In the genomic region with DNA sequence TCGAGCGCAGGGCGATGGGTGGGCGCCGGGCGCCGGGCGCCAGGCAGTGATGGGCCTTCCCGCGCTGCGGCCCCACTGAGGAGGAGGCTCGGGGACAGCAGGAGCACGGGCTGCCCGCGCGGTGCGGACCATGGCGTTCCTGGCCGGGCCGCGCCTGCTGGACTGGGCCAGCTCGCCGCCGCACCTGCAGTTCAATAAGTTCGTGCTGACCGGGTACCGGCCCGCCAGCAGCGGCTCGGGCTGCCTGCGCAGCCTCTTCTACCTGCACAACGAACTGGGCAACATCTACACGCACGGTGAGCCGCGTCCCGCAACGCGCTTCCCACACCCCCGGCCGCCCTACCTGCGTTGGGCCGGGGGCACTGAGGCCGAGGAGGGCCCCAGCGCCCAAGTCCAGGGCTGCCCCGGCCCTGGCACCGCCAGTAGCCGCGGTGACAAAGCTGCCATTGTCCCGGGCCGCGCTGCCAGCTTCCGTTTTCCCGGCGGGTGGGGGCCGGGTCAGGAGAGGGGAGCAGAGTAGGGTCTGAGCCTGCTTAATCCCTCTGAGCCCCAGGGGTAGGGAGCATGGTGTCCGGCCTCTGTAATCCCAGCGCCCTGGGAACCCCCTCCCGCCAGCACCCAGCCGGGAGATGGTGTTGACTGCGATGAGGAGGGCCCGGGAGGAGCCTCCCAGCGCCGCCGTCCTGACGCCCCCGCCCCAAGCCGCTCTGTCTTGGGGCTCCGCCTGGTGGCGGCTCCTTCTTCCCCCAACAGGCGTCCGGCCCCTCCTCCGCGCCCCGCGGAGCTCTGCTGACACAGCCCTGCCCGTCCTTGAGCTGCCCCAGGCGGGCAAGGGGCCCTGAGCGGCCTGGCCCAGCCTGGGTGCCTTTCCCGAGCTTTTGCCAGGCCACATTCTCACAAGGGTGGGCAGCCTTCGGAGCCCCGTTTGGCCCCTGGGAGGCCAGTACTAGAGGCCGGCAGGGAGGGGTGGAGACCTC, we compare ENCODE assay signal across 1 cellular context.
TF ChIP-seq lines count a peak whose summit lies in the region.

No MANE protein-coding gene starts in this region.

TF ChIP-seq in HCT116, 20 proteins besides CTCF, POLR2A, EP300 and RAD21 (continued from another document):
- TF ChIP-seq ZNF274 (IDR thresholded peaks at IDR 0.05; ENCODE audit: low read depth, low read length) (no peak), EZH2phosphoT487 (IDR thresholded peaks at IDR 0.05; ENCODE audit: borderline replicate concordance) (no peak), POLR2AphosphoS5 (IDR thresholded peaks at IDR 0.05; ENCODE audit: low read depth, low read length) (peak; percentile 77), ZFX (IDR thresholded peaks at IDR 0.05) (peak; percentile 71), YY1 (IDR thresholded peaks at IDR 0.05; ENCODE audit: extremely low read depth, insufficient replicate concordance, low read depth, low read length) (no peak), ATF3 (IDR thresholded peaks at IDR 0.05) (no peak)
TF ChIP-seq in HCT116: peak in this region for 2.
